ENCODE assay signal across 15 cellular contexts in genomic region chr1:245258271-245258920, GRCh38.
A peak's percentile ranks its signal among the peaks of the same experiment; 100 is the strongest.
DNase-seq lines count a peak whose midpoint lies in the region; ATAC-seq lines count a peak whose summit lies in the region.
"Had no signal": no experiment of that assay in that cellular context is flagged by ENCODE, and none has a peak within 500 bp of the region (broad histone marks: within the 10 kb centered on the region; RNA-seq: fewer than 3 reads in every experiment).

No MANE protein-coding gene starts in this region.

- no peaks in the 10 kb centered on the region for H3K9me3 ChIP-seq in GM23248 (ENCODE audit: low read depth)
- H3K9me3 ChIP-seq in endocrine pancreas (ENCODE audit: control insufficient read depth, low read length): no peaks in the 10 kb centered on the region
- peaks cover 0 to 2% of the 10 kb centered on the region in 2 donors for H3K9me3 ChIP-seq in neuronal stem cell (replicated peaks in 1 of 2; ENCODE audit: control insufficient read depth in 2 of 2, insufficient read depth in 1 of 2, low read depth in 1 of 2, low read length in 2 of 2)
- H3K9me3 ChIP-seq: esophagus squamous epithelium had no signal

- no peak overlapping the region for H4K8ac ChIP-seq in neuronal stem cell (ENCODE audit: low read depth, low read length)

- H3K4me1 Mint-ChIP-seq in activated T-cell treated with anti-CD3 and anti-CD28 coated beads, Interleukin-2, amount 50 U/mL, for 24 hours (ENCODE audit: low read depth): no peaks in the 10 kb centered on the region
- H3K4me1 Mint-ChIP-seq: CD4-positive, CD25-positive, alpha-beta regulatory T cell had no signal

- no peak overlapping the region for H3K4me3 Mint-ChIP-seq in activated T-cell treated with anti-CD3 and anti-CD28 coated beads, Interleukin-2, amount 50 U/mL, for 24 hours
- H3K4me3 Mint-ChIP-seq: activated T-helper 1 cell treated with anti-CD3 and anti-CD28 coated beads, Interleukin-12 subunit alpha, Interleukin-12 subunit beta, Interleukin-2, Interleukin-4 antibody, amounts not matched to agents 30 ng/mL and 10 ng/mL and 1 ng/mL, durations not matched to agents 14 hours and 24 hours and 36 hours; brain; CD4-positive, CD25-positive, alpha-beta regulatory T cell had no signal

- no peak overlapping the region for H3K27ac Mint-ChIP-seq in activated T-cell treated with anti-CD3 and anti-CD28 coated beads, Interleukin-2, amount 50 U/mL, for 24 hours
- H3K27ac Mint-ChIP-seq: activated T-helper 1 cell treated with anti-CD3 and anti-CD28 coated beads, Interleukin-12 subunit alpha, Interleukin-12 subunit beta, Interleukin-2, Interleukin-4 antibody, amounts not matched to agents 30 ng/mL and 10 ng/mL and 1 ng/mL, durations not matched to agents 14 hours and 24 hours and 36 hours; brain; CD4-positive, CD25-positive, alpha-beta regulatory T cell had no signal

- H2AK5ac ChIP-seq in neuronal stem cell (ENCODE audit: low read depth, low read length): no peak overlapping the region

- no peaks in the 10 kb centered on the region for H3K79me2 ChIP-seq in GM23248 (ENCODE audit: insufficient read depth)

- H3K27ac ChIP-seq in GM23248 (no peak overlapping the region), neuronal stem cell (replicated peaks; ENCODE audit: low read length) (no peak overlapping the region)
- H3K27ac ChIP-seq: esophagus squamous epithelium had no signal

- no peaks in the 10 kb centered on the region for H3K36me3 Mint-ChIP-seq in activated T-cell treated with anti-CD3 and anti-CD28 coated beads, Interleukin-2, amount 50 U/mL, for 24 hours (ENCODE audit: low read depth)
- H3K36me3 Mint-ChIP-seq: CD4-positive, CD25-positive, alpha-beta regulatory T cell had no signal

- H4K20me1 ChIP-seq in GM23248 (ENCODE audit: insufficient read depth): no peaks in the 10 kb centered on the region

- H3K9me2 ChIP-seq in GM23248 (ENCODE audit: insufficient read depth): no peaks in the 10 kb centered on the region

- no peak overlapping the region for H2BK120ac ChIP-seq in neuronal stem cell (ENCODE audit: low read depth, low read length)

- no peak overlapping the region for H3K14ac ChIP-seq in neuronal stem cell (ENCODE audit: low read length)

- in situ Hi-C loops in GM23248 (cut with MboI): no loop called here

- H3F3A ChIP-seq in GM23248 (ENCODE audit: insufficient read depth): 0 out of 2 replicates have a peak, but pooled peaks cover 7% of the 10 kb centered on the region

- H2BK15ac ChIP-seq in neuronal stem cell (ENCODE audit: low read length): no peak overlapping the region

- H3K27me3 ChIP-seq in GM23248 (replicated peaks; ENCODE audit: insufficient read depth) (no peaks in the 10 kb centered on the region), endocrine pancreas (ENCODE audit: control insufficient read depth, insufficient read depth, low read length) (no peaks in the 10 kb centered on the region), neuronal stem cell (ENCODE audit: control insufficient read depth in 3 of 3, insufficient read depth in 3 of 3, low read depth in 1 of 3, low read length in 3 of 3) (no peaks in the 10 kb centered on the region)

- H3K23ac ChIP-seq in neuronal stem cell (ENCODE audit: low read depth, low read length, poor library complexity): no peak overlapping the region

- peak; percentile 18 for DNase-seq in GM23248
- peak; percentile 36 to 59 for DNase-seq in NOMO-1 (lab: John Stamatoyannopoulos, UW; ENCODE audit: unreplicated experiment in 2 of 2)
- DNase-seq in neuronal stem cell (ENCODE audit: low spot score): no peak
- no peak for DNase-seq in activated T-cell treated with anti-CD3 and anti-CD28 coated beads, Interleukin-2, amount 50 U/mL, for 24 hours
- DNase-seq in SKM-1 (lab: John Stamatoyannopoulos, UW; ENCODE audit: unreplicated experiment): no peak
- DNase-seq in 8988T: no peak
- DNase-seq: activated CD4-positive, alpha-beta T cell treated with anti-CD3 and anti-CD28 coated beads for 1 hour; CD4-positive, CD25-positive, alpha-beta regulatory T cell; esophagus squamous epithelium; NCI-H2171 treated with DMSO at 0.1 percent for 48 hours; stimulated activated CD4-positive, alpha-beta T cell treated with anti-CD3 and anti-CD28 coated beads, Interleukin-15, amount 100 ng/mL, for 24 hours had no signal

- H2BK5ac ChIP-seq in neuronal stem cell (ENCODE audit: low read length): no peak overlapping the region

- ATAC-seq in HG03097 (IDR thresholded peaks at IDR 0.05; ENCODE audit: low FRiP score, unreplicated experiment): no peak

- peak overlapping the region; percentile 51 for H3K18ac ChIP-seq in neuronal stem cell (ENCODE audit: low read length)

- no peak overlapping the region for H2AFZ ChIP-seq in GM23248
- H2AFZ ChIP-seq in neuronal stem cell (ENCODE audit: low read length): no peak overlapping the region

- peaks cover 6% of the 10 kb centered on the region for H3K4me1 ChIP-seq in GM23248 (ENCODE audit: insufficient read depth)
- no peaks in the 10 kb centered on the region for H3K4me1 ChIP-seq in endocrine pancreas (ENCODE audit: control insufficient read depth, insufficient read depth, low read length)
- H3K4me1 ChIP-seq in neuronal stem cell (ENCODE audit: control insufficient read depth in 2 of 2, insufficient read depth in 1 of 2, low read depth in 1 of 2, low read length in 2 of 2): peaks cover 8 to 9% of the 10 kb centered on the region in 2 donors

- H3K27me3 Mint-ChIP-seq in activated T-cell treated with anti-CD3 and anti-CD28 coated beads, Interleukin-2, amount 50 U/mL, for 24 hours: peaks cover 3% of the 10 kb centered on the region
- H3K27me3 Mint-ChIP-seq: CD4-positive, CD25-positive, alpha-beta regulatory T cell had no signal

- no peak overlapping the region for H3K4ac ChIP-seq in neuronal stem cell (ENCODE audit: low read length)

- no peak overlapping the region for H3K9ac ChIP-seq in GM23248
- no peak overlapping the region for H3K9ac ChIP-seq in endocrine pancreas (ENCODE audit: control insufficient read depth, insufficient read depth, low read length)
- H3K9ac ChIP-seq in neuronal stem cell (ENCODE audit: low read depth, low read length, poor library complexity): no peak overlapping the region

- H2BK12ac ChIP-seq in neuronal stem cell (ENCODE audit: low read length): no peak overlapping the region

- H4K91ac ChIP-seq in neuronal stem cell (ENCODE audit: low read depth, low read length, poor library complexity): no peak overlapping the region

- 69 to 70% methylated on average over 12 of the region's 12 CpGs for WGBS in GM23248 (ENCODE audit: low coverage in 1 of 2, low lambda C conversion rate in 2 of 2, missing lambda C conversion rate in 2 of 2), 2 experiments
- no CpG with 5 or more reads among the region's 12 CpGs for WGBS in neuronal stem cell (ENCODE audit: extremely low coverage in 2 of 2, insufficient read length in 2 of 2, insufficient replicate concordance in 1 of 2), 2 donors

- no peak overlapping the region for H3K4me3 ChIP-seq in GM23248
- H3K4me3 ChIP-seq in endocrine pancreas (ENCODE audit: control insufficient read depth, insufficient read depth, low read length): peak overlapping the region; percentile 17
- H3K4me3 ChIP-seq in neuronal stem cell (ENCODE audit: low read length in 2 of 2): no peak overlapping the region
- H3K4me3 ChIP-seq: esophagus squamous epithelium had no signal

- H3K4me2 ChIP-seq in GM23248 (ENCODE audit: unreplicated experiment): no peak overlapping the region
- no peak overlapping the region for H3K4me2 ChIP-seq in neuronal stem cell (ENCODE audit: insufficient read depth, low read length, poor library complexity, severe bottlenecking)

- 0 out of 2 replicates have a peak, but pooled peaks cover 3% of the 10 kb centered on the region for H3K36me3 ChIP-seq in GM23248 (ENCODE audit: low read depth)
- no peaks in the 10 kb centered on the region for H3K36me3 ChIP-seq in endocrine pancreas (ENCODE audit: control insufficient read depth, insufficient read depth, low read length)
- no peaks in the 10 kb centered on the region for H3K36me3 ChIP-seq in neuronal stem cell (replicated peaks in 1 of 2; ENCODE audit: control insufficient read depth in 2 of 2, insufficient read depth in 2 of 2, low read length in 2 of 2)
- H3K36me3 ChIP-seq: esophagus squamous epithelium had no signal

- H3K9me3 Mint-ChIP-seq in activated T-cell treated with anti-CD3 and anti-CD28 coated beads, Interleukin-2, amount 50 U/mL, for 24 hours: peaks cover 2% of the 10 kb centered on the region
- H3K9me3 Mint-ChIP-seq: activated T-helper 1 cell treated with anti-CD3 and anti-CD28 coated beads, Interleukin-12 subunit alpha, Interleukin-12 subunit beta, Interleukin-2, Interleukin-4 antibody, amounts not matched to agents 30 ng/mL and 10 ng/mL and 1 ng/mL, durations not matched to agents 14 hours and 24 hours and 36 hours had no signal

- H3K79me1 ChIP-seq in neuronal stem cell (ENCODE audit: low read depth, low read length): no peaks in the 10 kb centered on the region

Comparison
In these comparisons a context has a peak if more than half of its experiments do, and no peak if none do; other contexts are left out.
1. DNase-seq: peak in GM23248 (single experiment) and NOMO-1 (2 of 2); none in neuronal stem cell (single experiment), activated T-cell treated with anti-CD3 and anti-CD28 coated beads, Interleukin-2, amount 50 U/mL, for 24 hours (single experiment), SKM-1 (single experiment) and 8988T (single experiment).